ENCODE assay signal across 8 cellular contexts in the genomic region with DNA sequence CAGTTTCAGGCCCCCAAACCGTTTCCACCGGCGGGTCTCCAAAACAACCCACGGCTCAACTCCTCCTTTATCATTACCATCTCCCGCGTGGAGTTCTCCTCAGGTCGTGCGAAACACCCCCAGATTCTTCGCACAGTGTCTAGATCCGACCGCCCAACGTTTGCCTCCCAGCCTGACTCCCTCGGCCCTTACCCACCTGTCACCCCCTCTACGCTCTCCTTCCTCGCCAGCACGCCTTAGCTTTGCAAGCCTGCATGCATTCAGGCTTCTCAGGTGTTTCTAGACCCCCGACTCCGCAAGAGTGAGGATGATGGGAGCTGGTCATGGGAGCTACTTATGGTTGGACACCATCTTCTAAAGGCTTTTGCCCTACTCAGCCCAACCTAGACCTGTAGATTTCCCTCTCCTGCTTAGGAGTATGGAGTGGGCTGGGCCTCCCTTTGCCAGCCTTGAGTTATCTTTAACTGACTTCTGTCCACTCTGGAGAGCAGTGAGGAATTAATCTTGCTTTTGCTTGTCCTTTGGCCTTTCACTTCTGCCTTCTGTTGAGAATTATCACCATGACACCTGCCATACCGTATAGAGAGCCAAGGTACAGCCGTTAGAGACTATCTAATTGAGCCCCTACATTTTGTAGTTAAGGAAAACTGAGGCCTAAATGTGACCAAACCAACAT. TPM values are rescaled to one million over a fixed set of nuclear protein-coding genes. Genes with fewer than 3 reads are reported as not detected.
A peak's percentile ranks its signal among the peaks of the same experiment; 100 is the strongest.
DNase-seq lines count a peak whose midpoint lies in the region; ATAC-seq and TF ChIP-seq lines count a peak whose summit lies in the region.

No MANE protein-coding gene starts in this region.

- intact Hi-C loops in upper lobe of right lung (cut with DNase I), result no loop called here

- no peak for TF ChIP-seq RAD21 in liver (IDR thresholded peaks at IDR 0.05)

- WGBS in liver, result 12% methylated on average over 20 of the region's 20 CpGs

- H3K4me3 ChIP-seq in brain microvascular endothelial cell (ENCODE audit: low read depth, low read length) (peak overlapping the region; percentile 73), liver (ENCODE audit: low read depth in 1 of 3, low read length in 3 of 3) (peak overlapping the region; percentile 77 to 99 (median 98)), upper lobe of right lung (peak overlapping the region; percentile 95)

- DNase-seq in activated effector memory CD4-positive, alpha-beta T cell treated with anti-CD3 and anti-CD28 coated beads, Interleukin-2, amount 50 U/mL, for 16 hours, result peak; percentile 71
- no peak for DNase-seq in activated effector memory CD4-positive, alpha-beta T cell treated with Interleukin-2 at 50 U/mL for 16 hours
- DNase-seq in brain microvascular endothelial cell (no peak), upper lobe of right lung (no peak)

- H3K9ac ChIP-seq in liver (ENCODE audit: low read depth in 1 of 2, low read length in 2 of 2), result peak overlapping the region; percentile 75 to 79

- H3K4me1 ChIP-seq in liver (ENCODE audit: control insufficient read depth in 4 of 4, insufficient read depth in 4 of 4, low read length in 3 of 4) (peaks cover 6 to 32% (median 24%) of the 10 kb centered on the region in 4 donors), upper lobe of right lung (peaks cover 21% of the 10 kb centered on the region)

- TF ChIP-seq CTCF in brain microvascular endothelial cell (IDR thresholded peaks at IDR 0.05; ENCODE audit: low read depth, low read length, missing control alignments) (no peak), liver (IDR thresholded peaks at IDR 0.05; ENCODE audit: low read depth, low read length, missing input control) (no peak), upper lobe of right lung (IDR thresholded peaks at IDR 0.05) (no peak)

- in situ Hi-C loops in brain microvascular endothelial cell (cut with HindIII; ENCODE audit: low pct_ligation_motif_present, low sequenced_read_pairs), result no loop called here

- peak overlapping the region; percentile 69 for H3K27ac ChIP-seq in brain microvascular endothelial cell
- peak overlapping the region; percentile 94 to 96 for H3K27ac ChIP-seq in liver (ENCODE audit: low read depth in 1 of 2, low read length in 2 of 2)
- H3K27ac ChIP-seq in upper lobe of right lung, result peak overlapping the region; percentile 91

- H3K27me3 ChIP-seq in brain microvascular endothelial cell (replicated peaks), result no peaks in the 10 kb centered on the region
- H3K27me3 ChIP-seq in liver (ENCODE audit: control insufficient read depth in 4 of 4, insufficient read depth in 4 of 4, low read length in 3 of 4), result no peaks in the 10 kb centered on the region
- H3K27me3 ChIP-seq in upper lobe of right lung, result no peaks in the 10 kb centered on the region

- H3K36me3 ChIP-seq in brain microvascular endothelial cell (replicated peaks) (peaks cover 5% of the 10 kb centered on the region), liver (ENCODE audit: control insufficient read depth in 4 of 4, insufficient read depth in 3 of 4, low read depth in 1 of 4, low read length in 3 of 4) (peaks cover 0 to 4% (median 2%) of the 10 kb centered on the region in 4 donors), upper lobe of right lung (peaks cover 4% of the 10 kb centered on the region)

- no peak for ATAC-seq in upper lobe of right lung
- ATAC-seq in GM18517 (IDR thresholded peaks at IDR 0.05; ENCODE audit: unreplicated experiment), result no peak
- ATAC-seq in HG03159 (IDR thresholded peaks at IDR 0.05; ENCODE audit: unreplicated experiment), result no peak
- no peak for ATAC-seq in HG03521 (IDR thresholded peaks at IDR 0.05; ENCODE audit: unreplicated experiment)

- H3K9me3 ChIP-seq in liver (ENCODE audit: control insufficient read depth in 4 of 4, low read length in 3 of 4) (no peaks in the 10 kb centered on the region), upper lobe of right lung (no peaks in the 10 kb centered on the region)

TF ChIP-seq in liver, 16 proteins besides CTCF, POLR2A, EP300 and RAD21:
- TF ChIP-seq, protein P1, sequence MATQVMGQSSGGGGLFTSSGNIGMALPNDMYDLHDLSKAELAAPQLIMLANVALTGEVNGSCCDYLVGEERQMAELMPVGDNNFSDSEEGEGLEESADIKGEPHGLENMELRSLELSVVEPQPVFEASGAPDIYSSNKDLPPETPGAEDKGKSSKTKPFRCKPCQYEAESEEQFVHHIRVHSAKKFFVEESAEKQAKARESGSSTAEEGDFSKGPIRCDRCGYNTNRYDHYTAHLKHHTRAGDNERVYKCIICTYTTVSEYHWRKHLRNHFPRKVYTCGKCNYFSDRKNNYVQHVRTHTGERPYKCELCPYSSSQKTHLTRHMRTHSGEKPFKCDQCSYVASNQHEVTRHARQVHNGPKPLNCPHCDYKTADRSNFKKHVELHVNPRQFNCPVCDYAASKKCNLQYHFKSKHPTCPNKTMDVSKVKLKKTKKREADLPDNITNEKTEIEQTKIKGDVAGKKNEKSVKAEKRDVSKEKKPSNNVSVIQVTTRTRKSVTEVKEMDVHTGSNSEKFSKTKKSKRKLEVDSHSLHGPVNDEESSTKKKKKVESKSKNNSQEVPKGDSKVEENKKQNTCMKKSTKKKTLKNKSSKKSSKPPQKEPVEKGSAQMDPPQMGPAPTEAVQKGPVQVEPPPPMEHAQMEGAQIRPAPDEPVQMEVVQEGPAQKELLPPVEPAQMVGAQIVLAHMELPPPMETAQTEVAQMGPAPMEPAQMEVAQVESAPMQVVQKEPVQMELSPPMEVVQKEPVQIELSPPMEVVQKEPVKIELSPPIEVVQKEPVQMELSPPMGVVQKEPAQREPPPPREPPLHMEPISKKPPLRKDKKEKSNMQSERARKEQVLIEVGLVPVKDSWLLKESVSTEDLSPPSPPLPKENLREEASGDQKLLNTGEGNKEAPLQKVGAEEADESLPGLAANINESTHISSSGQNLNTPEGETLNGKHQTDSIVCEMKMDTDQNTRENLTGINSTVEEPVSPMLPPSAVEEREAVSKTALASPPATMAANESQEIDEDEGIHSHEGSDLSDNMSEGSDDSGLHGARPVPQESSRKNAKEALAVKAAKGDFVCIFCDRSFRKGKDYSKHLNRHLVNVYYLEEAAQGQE (IDR thresholded peaks at IDR 0.05), result no peak
- TF ChIP-seq FOXA2 (IDR thresholded peaks at IDR 0.05) (no peak), TAF1 (conservative IDR thresholded peaks at IDR 0.05) (no peak), HNF4G (IDR thresholded peaks at IDR 0.05) (no peak), FOXA1 (IDR thresholded peaks at IDR 0.05) (no peak), EGR1 (IDR thresholded peaks at IDR 0.05; ENCODE audit: low read depth in 2 of 2) (no peak), SP1 (IDR thresholded peaks at IDR 0.05) (no peak), JUND (IDR thresholded peaks at IDR 0.05) (no peak)
- TF ChIP-seq, protein P2, sequence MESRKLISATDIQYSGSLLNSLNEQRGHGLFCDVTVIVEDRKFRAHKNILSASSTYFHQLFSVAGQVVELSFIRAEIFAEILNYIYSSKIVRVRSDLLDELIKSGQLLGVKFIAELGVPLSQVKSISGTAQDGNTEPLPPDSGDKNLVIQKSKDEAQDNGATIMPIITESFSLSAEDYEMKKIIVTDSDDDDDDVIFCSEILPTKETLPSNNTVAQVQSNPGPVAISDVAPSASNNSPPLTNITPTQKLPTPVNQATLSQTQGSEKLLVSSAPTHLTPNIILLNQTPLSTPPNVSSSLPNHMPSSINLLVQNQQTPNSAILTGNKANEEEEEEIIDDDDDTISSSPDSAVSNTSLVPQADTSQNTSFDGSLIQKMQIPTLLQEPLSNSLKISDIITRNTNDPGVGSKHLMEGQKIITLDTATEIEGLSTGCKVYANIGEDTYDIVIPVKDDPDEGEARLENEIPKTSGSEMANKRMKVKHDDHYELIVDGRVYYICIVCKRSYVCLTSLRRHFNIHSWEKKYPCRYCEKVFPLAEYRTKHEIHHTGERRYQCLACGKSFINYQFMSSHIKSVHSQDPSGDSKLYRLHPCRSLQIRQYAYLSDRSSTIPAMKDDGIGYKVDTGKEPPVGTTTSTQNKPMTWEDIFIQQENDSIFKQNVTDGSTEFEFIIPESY (IDR thresholded peaks at IDR 0.05), result no peak
- TF ChIP-seq, protein P3, sequence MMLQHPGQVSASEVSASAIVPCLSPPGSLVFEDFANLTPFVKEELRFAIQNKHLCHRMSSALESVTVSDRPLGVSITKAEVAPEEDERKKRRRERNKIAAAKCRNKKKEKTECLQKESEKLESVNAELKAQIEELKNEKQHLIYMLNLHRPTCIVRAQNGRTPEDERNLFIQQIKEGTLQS (IDR thresholded peaks at IDR 0.05), result no peak

RNA-seq across cellular contexts. Expression of a gene that starts 0.9 kb away (rescaled TPM):
- 100 to 1,000 TPM; 136 to 154 TPM for total RNA-seq in liver
- 100 to 1,000 TPM; 181 to 456 TPM for polyA plus RNA-seq in liver
- total RNA-seq in upper lobe of right lung, result 87.2 TPM

RNA-seq across cellular contexts. Expression of a gene that starts 4.0 kb away (rescaled TPM):
- total RNA-seq in liver, result 10 to 100 TPM; 14.9 to 23.9 TPM
- polyA plus RNA-seq in liver, result 10 to 100 TPM; 26.5 to 38.6 TPM
- total RNA-seq in upper lobe of right lung, result 65.4 TPM

RNA-seq across cellular contexts. Expression of a gene that starts 22.5 kb away (rescaled TPM):
- total RNA-seq in liver (10 to 100 TPM in 1 of 2 donors, 1 to 10 TPM in 1; 5.5 to 10.6 TPM), upper lobe of right lung (15.6 TPM)
- polyA plus RNA-seq in liver, result 10 to 100 TPM; 10.7 to 13.0 TPM
